ENCODE assay signal across 23 cellular contexts in genomic region chr7:79854621-79855020, GRCh38.
DNase-seq lines count a peak whose midpoint lies in the region; ATAC-seq, FAIRE-seq and TF ChIP-seq lines count a peak whose summit lies in the region.
"Had no signal": no experiment of that assay in that cellular context is flagged by ENCODE, and none has a peak within 500 bp of the region (broad histone marks: within the 10 kb centered on the region; RNA-seq: fewer than 3 reads in every experiment).

No MANE protein-coding gene starts in this region.

- WGBS in GM23248 (ENCODE audit: low coverage in 1 of 2, low lambda C conversion rate in 2 of 2, missing lambda C conversion rate in 2 of 2), 2 experiments, result 39 to 43% methylated on average over 2 of the region's 2 CpGs

- no peaks in the 10 kb centered on the region for H3F3A ChIP-seq in GM23248 (ENCODE audit: insufficient read depth)

- H3K9me2 ChIP-seq in GM23248 (ENCODE audit: insufficient read depth), result no peaks in the 10 kb centered on the region

- FAIRE-seq in endometrium (lab: Jason Lieb, UNC), result peak; percentile 88
- FAIRE-seq: GM19239 had no signal

- peak overlapping the region; percentile 18 for H3K27ac ChIP-seq in GM23248
- H3K27ac ChIP-seq: PC-9 had no signal

- no peak overlapping the region for H3K4me2 ChIP-seq in GM23248 (ENCODE audit: unreplicated experiment)
- H3K4me2 ChIP-seq: PC-9, SK-N-SH had no signal

- no peaks in the 10 kb centered on the region for H3K9me3 ChIP-seq in GM23248 (ENCODE audit: low read depth)
- H3K9me3 ChIP-seq: SK-N-SH had no signal

- no peak for TF ChIP-seq CTCF in fibroblast of villous mesenchyme (IDR thresholded peaks at IDR 0.05; ENCODE audit: insufficient read depth, low read depth, low read length)

- H3K36me3 ChIP-seq in GM23248 (ENCODE audit: low read depth), result no peaks in the 10 kb centered on the region

- intact Hi-C loops in Right ventricle myocardium inferior (cut with DNase I), result no loop called here

- H2AFZ ChIP-seq in GM23248, result 0 out of 2 replicates have a peak overlapping the region, but pooled peaks have one; percentile 16
- H2AFZ ChIP-seq: PC-9 had no signal

- H4K20me1 ChIP-seq in GM23248 (ENCODE audit: insufficient read depth), result no peaks in the 10 kb centered on the region

- no peak for ATAC-seq in Right ventricle myocardium inferior

- H3K4me3 ChIP-seq in GM23248 (no peak overlapping the region), fibroblast of villous mesenchyme (ENCODE audit: low read depth, low read length) (no peak overlapping the region)
- H3K4me3 ChIP-seq: PC-9 had no signal

- H3K9ac ChIP-seq in GM23248, result no peak overlapping the region
- H3K9ac ChIP-seq: SK-N-SH had no signal

- DNase-seq in GM23248, result peak; percentile 51
- peak; percentile 67 for DNase-seq in fibroblast of villous mesenchyme (ENCODE audit: low read depth)
- no peak for DNase-seq in Right ventricle myocardium inferior (ENCODE audit: missing footprints)
- DNase-seq in AG08395 (ENCODE audit: low spot score), result no peak
- DNase-seq in HuH-7 (ENCODE audit: low spot score), result no peak
- DNase-seq in activated CD8-positive, alpha-beta memory T cell treated with anti-CD3 and anti-CD28 coated beads, Interleukin-2, amount 50 U/mL, for 4 hours, result no peak
- DNase-seq: AML-193; C1 segment of cervical spinal cord; Calu3; CD8-positive, alpha-beta memory T cell; DMS153; GF-D8; KBM-7; NCI-H1092; NCI-H1436 treated with DMSO at 0.1 percent for 48 hours; NCI-H1930; NCI-H69; PC-9; RPMI8226; SHP77 treated with DMSO at 0.1 percent for 48 hours; SK-N-SH had no signal

- H3K79me2 ChIP-seq in GM23248 (ENCODE audit: insufficient read depth), result no peaks in the 10 kb centered on the region

- in situ Hi-C loops in GM23248 (cut with MboI), result no loop called here

- no peaks in the 10 kb centered on the region for H3K27me3 ChIP-seq in GM23248 (replicated peaks; ENCODE audit: insufficient read depth)

- peaks cover 5% of the 10 kb centered on the region; the same call in 1 of the 2 replicates for H3K4me1 ChIP-seq in GM23248 (ENCODE audit: insufficient read depth)

Comparison
In these comparisons a context has a peak if more than half of its experiments do, and no peak if none do; other contexts are left out.
1. DNase-seq: peak in GM23248 (single experiment) and fibroblast of villous mesenchyme (single experiment); none in Right ventricle myocardium inferior (single experiment), AG08395 (single experiment), HuH-7 (single experiment) and activated CD8-positive, alpha-beta memory T cell treated with anti-CD3 and anti-CD28 coated beads, Interleukin-2, amount 50 U/mL, for 4 hours (single experiment).